1 cellular context compared by ENCODE assay signal in genomic region chr20:50405915-50406609, GRCh38.
A peak's percentile ranks its signal among the peaks of the same experiment; 100 is the strongest.
TF ChIP-seq lines count a peak whose summit lies in the region.

No MANE protein-coding gene starts in this region.

TF ChIP-seq in HepG2, 621 proteins besides CTCF, POLR2A, EP300 and RAD21 (continued from another document and continues in another):
- TF ChIP-seq ZMYM4 (CRISPR knock-in tag; IDR thresholded peaks at IDR 0.05) (no peak; the same call in 1 of the 2 replicates), SOX5 (CRISPR knock-in tag; IDR thresholded peaks at IDR 0.05; ENCODE audit: borderline replicate concordance) (peak; percentile 98), SMYD3 (CRISPR knock-in tag; IDR thresholded peaks at IDR 0.05) (peak; percentile 77; the same call in 1 of the 2 replicates), POLR2G (IDR thresholded peaks at IDR 0.05; ENCODE audit: low read depth, low read length) (no peak), TP53 (CRISPR knock-in tag; conservative IDR thresholded peaks at IDR 0.05) (no peak), HIVEP1 (CRISPR knock-in tag; IDR thresholded peaks at IDR 0.05) (0 out of 2 replicates have a peak, but pooled peaks have one; percentile 1), BORCS8-MEF2B (CRISPR knock-in tag; IDR thresholded peaks at IDR 0.05) (no peak), ZNF317 (CRISPR knock-in tag; IDR thresholded peaks at IDR 0.05) (peak; percentile 58; the same call in 1 of the 2 replicates), JUN (CRISPR knock-in tag; IDR thresholded peaks at IDR 0.05) (peak; percentile 39; the same call in 1 of the 2 replicates), ONECUT2 (CRISPR knock-in tag; IDR thresholded peaks at IDR 0.05) (peak; percentile 60; the same call in 1 of the 2 replicates), DDIT3 (CRISPR knock-in tag; IDR thresholded peaks at IDR 0.05) (no peak), MXD4 (CRISPR knock-in tag; IDR thresholded peaks at IDR 0.05) (peak; percentile 73; the same call in 1 of the 2 replicates), ZNF75D (CRISPR knock-in tag; IDR thresholded peaks at IDR 0.05; ENCODE audit: borderline replicate concordance) (no peak), MATR3 (CRISPR knock-in tag; IDR thresholded peaks at IDR 0.05) (no peak), HIC2 (CRISPR knock-in tag; IDR thresholded peaks at IDR 0.05; ENCODE audit: low read depth) (peak; percentile 83), ZNF660 (CRISPR knock-in tag; IDR thresholded peaks at IDR 0.05; ENCODE audit: borderline replicate concordance, low read depth) (no peak), RARG (CRISPR knock-in tag; IDR thresholded peaks at IDR 0.05; ENCODE audit: low read depth) (no peak), SMARCE1 (IDR thresholded peaks at IDR 0.05; ENCODE audit: borderline replicate concordance) (no peak), PBX3 (CRISPR knock-in tag; IDR thresholded peaks at IDR 0.05; ENCODE audit: borderline replicate concordance) (no peak), SP5 (CRISPR knock-in tag; IDR thresholded peaks at IDR 0.05; ENCODE audit: borderline replicate concordance, low read depth) (peak; percentile 95), RXRB (CRISPR knock-in tag; IDR thresholded peaks at IDR 0.05; ENCODE audit: borderline replicate concordance) (peak; percentile 99), ZBTB8A (CRISPR knock-in tag; IDR thresholded peaks at IDR 0.05; ENCODE audit: borderline replicate concordance, low read depth) (no peak), ZNF354B (CRISPR knock-in tag; IDR thresholded peaks at IDR 0.05) (no peak), TBX2 (CRISPR knock-in tag; IDR thresholded peaks at IDR 0.05; ENCODE audit: borderline replicate concordance) (peak; percentile 65; the same call in 1 of the 2 replicates), KLF16 (CRISPR knock-in tag; IDR thresholded peaks at IDR 0.05) (peak in 1 of 2 experiments; percentile 40; a peak in 1 of 4 replicates), PBX2 (CRISPR knock-in tag; IDR thresholded peaks at IDR 0.05) (peak; percentile 80), TRIM24 (CRISPR knock-in tag; IDR thresholded peaks at IDR 0.05) (peak; percentile 14; the same call in 1 of the 2 replicates), THRA (CRISPR knock-in tag; IDR thresholded peaks at IDR 0.05; ENCODE audit: borderline replicate concordance) (peak; percentile 99), EZH2 (conservative IDR thresholded peaks at IDR 0.05; ENCODE audit: low read depth, low read length) (no peak), POLR2AphosphoS2 (IDR thresholded peaks at IDR 0.05; ENCODE audit: low read depth, low read length) (no peak), FOXO1 (CRISPR knock-in tag; IDR thresholded peaks at IDR 0.05) (peak; percentile 98), CHCHD3 (CRISPR knock-in tag; IDR thresholded peaks at IDR 0.05) (no peak), ZNF281 (CRISPR knock-in tag; IDR thresholded peaks at IDR 0.05; ENCODE audit: borderline replicate concordance) (peak; percentile 82; the same call in 1 of the 2 replicates), ZC3H4 (CRISPR knock-in tag; IDR thresholded peaks at IDR 0.05; ENCODE audit: borderline replicate concordance) (no peak; the same call in 1 of the 2 replicates), SSRP1 (CRISPR knock-in tag; IDR thresholded peaks at IDR 0.05) (peak; percentile 95; the same call in 1 of the 2 replicates), TOPORS (CRISPR knock-in tag; IDR thresholded peaks at IDR 0.05) (0 out of 2 replicates have a peak, but pooled peaks have one; percentile 65), CSRNP1 (CRISPR knock-in tag; IDR thresholded peaks at IDR 0.05) (no peak), ZNF329 (CRISPR knock-in tag; IDR thresholded peaks at IDR 0.05; ENCODE audit: low read depth) (no peak), ARNTL (CRISPR knock-in tag; IDR thresholded peaks at IDR 0.05) (peak; percentile 82), PREB (CRISPR knock-in tag; IDR thresholded peaks at IDR 0.05) (no peak), ZBTB4 (CRISPR knock-in tag; IDR thresholded peaks at IDR 0.05; ENCODE audit: borderline replicate concordance) (no peak), ZNF124 (CRISPR knock-in tag; IDR thresholded peaks at IDR 0.05) (0 out of 2 replicates have a peak, but pooled peaks have one; percentile 24), ZNF598 (CRISPR knock-in tag; IDR thresholded peaks at IDR 0.05; ENCODE audit: borderline replicate concordance) (no peak), ZNF790 (CRISPR knock-in tag; IDR thresholded peaks at IDR 0.05; ENCODE audit: borderline replicate concordance) (no peak), ZNF362 (CRISPR knock-in tag; IDR thresholded peaks at IDR 0.05; ENCODE audit: borderline replicate concordance) (no peak; the same call in 1 of the 2 replicates), FOXO4 (CRISPR knock-in tag; conservative IDR thresholded peaks at IDR 0.05) (no peak)
